ENCODE assay signal across 8 cellular contexts in the genomic region with DNA sequence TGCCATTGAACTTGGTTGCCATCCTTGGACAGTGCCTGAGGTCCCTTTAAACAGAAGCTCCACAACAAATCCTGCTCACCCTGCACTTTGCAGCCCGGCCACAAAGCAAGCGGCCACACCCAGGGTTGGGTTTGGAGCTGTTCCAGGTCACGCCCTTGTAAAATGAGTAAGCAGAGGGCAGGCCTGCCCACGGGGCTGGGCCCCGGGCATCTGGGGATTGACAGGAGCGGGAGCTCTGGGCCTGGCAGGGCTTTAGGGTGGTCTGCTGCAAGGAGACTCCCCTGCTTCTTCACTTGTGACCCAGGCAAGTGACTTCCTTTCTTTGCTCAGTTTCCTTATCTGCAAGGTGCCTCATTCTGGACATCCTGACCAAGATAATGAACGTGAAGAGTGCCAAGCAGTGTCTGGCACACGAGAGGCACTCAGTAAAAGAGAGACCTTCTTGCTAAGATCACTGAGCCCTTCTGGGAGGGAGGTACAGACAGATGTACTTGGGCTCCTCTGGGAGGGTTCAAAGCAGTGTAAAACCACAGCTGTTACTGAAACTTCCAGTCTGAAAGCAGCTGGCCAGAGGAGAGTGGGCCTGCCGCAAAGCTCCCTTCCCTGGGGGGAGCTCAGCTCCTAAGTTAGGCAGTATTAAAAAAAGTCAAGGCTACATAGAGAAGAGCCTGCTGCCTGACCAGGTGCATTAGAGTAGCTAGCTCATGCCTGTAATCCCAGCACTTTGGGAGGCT. TPM values are rescaled to one million over a fixed set of nuclear protein-coding genes. Genes with fewer than 3 reads are reported as not detected.
DNase-seq lines count a peak whose midpoint lies in the region; ATAC-seq, FAIRE-seq and TF ChIP-seq lines count a peak whose summit lies in the region.

No MANE protein-coding gene starts in this region.

- peak; percentile 78 for FAIRE-seq in GM12892 (lab: Jason Lieb, UNC)

- H3K9me3 ChIP-seq in colonic mucosa (no peaks in the 10 kb centered on the region), mucosa of rectum (ENCODE audit: control insufficient read depth in 2 of 2, low read length in 2 of 2) (no peaks in the 10 kb centered on the region)

- DNase-seq in GM12892 (ENCODE audit: insufficient read length): peak; percentile 63
- peak; percentile 56 for DNase-seq in NCI-H2196 treated with DMSO at 0.1 percent for 48 hours (lab: John Stamatoyannopoulos, UW; ENCODE audit: unreplicated experiment)
- DNase-seq in activated CD4-positive, CD25-positive, alpha-beta regulatory T cell treated with anti-CD3 and anti-CD28 coated beads, Interleukin-2, amount 50 U/mL, for 72 hours: peak; percentile 69
- DNase-seq in colonic mucosa: peak; percentile 99
- peak; percentile 76 for DNase-seq in stimulated activated naive CD4-positive, alpha-beta T cell treated with Interleukin-2 at 50 U/mL for 16 hours (lab: John Stamatoyannopoulos, UW)
- DNase-seq in NCI-H1048 (lab: John Stamatoyannopoulos, UW): no peak

- peaks cover 36% of the 10 kb centered on the region for H3K4me1 ChIP-seq in colonic mucosa
- H3K4me1 ChIP-seq in mucosa of rectum (ENCODE audit: control insufficient read depth in 2 of 2, insufficient read depth in 2 of 2, low read length in 2 of 2): peaks cover 82 to 89% of the 10 kb centered on the region in 2 donors

- H3K27me3 ChIP-seq in colonic mucosa (no peaks in the 10 kb centered on the region), mucosa of rectum (ENCODE audit: control insufficient read depth in 2 of 2, insufficient read depth in 2 of 2, low read length in 2 of 2) (no peaks in the 10 kb centered on the region)

- TF ChIP-seq CTCF in colonic mucosa (IDR thresholded peaks at IDR 0.05): no peak

- H3K9ac ChIP-seq in colonic mucosa (ENCODE audit: low read depth in 2 of 2, low read length in 2 of 2): peak overlapping the region; percentile 76 to 86
- H3K9ac ChIP-seq in mucosa of rectum (ENCODE audit: low read depth in 1 of 2, low read length in 2 of 2): peak overlapping the region; percentile 83 to 92

- intact Hi-C loops in colonic mucosa (cut with DNase I): no loop called here

- H3K27ac ChIP-seq in colonic mucosa: peak overlapping the region; percentile 82
- H3K27ac ChIP-seq in mucosa of rectum (ENCODE audit: low read depth in 2 of 2, low read length in 2 of 2): peak overlapping the region; percentile 97

- no peak for TF ChIP-seq POLR2A in GM12892 (IDR thresholded peaks at IDR 0.05; ENCODE audit: low read depth, low read length)

- H3K36me3 ChIP-seq in colonic mucosa (no peaks in the 10 kb centered on the region), mucosa of rectum (ENCODE audit: control insufficient read depth in 2 of 2, insufficient read depth in 2 of 2, low read length in 2 of 2) (no peaks in the 10 kb centered on the region)

- H3K4me3 ChIP-seq in colonic mucosa: peak overlapping the region; percentile 9
- peak overlapping the region; percentile 58 to 76 for H3K4me3 ChIP-seq in mucosa of rectum (ENCODE audit: low read length in 2 of 2)

- ATAC-seq in HG02798 (IDR thresholded peaks at IDR 0.05; ENCODE audit: poor library complexity, unreplicated experiment): peak; percentile 62

RNA-seq across cellular contexts. Expression of a gene that starts 2.6 kb away (rescaled TPM):
- 2.0 TPM for polyA plus RNA-seq in GM12892 (2012; ENCODE audit: missing spikeins)
- 10 to 100 TPM in 1 of 2 donors, 1 to 10 TPM in 1; 8.2 to 32.9 TPM for total RNA-seq in colonic mucosa

RNA-seq across cellular contexts. Expression of a gene that starts 30.9 kb away (rescaled TPM):
- polyA plus RNA-seq in GM12892 (2012; ENCODE audit: missing spikeins): 101 TPM
- 100 to 1,000 TPM; 106 to 221 TPM for total RNA-seq in colonic mucosa

RNA-seq across cellular contexts. Expression of a gene that starts 44.4 kb away (rescaled TPM):
- 0.06 TPM for polyA plus RNA-seq in GM12892 (2012; ENCODE audit: missing spikeins)
- total RNA-seq in colonic mucosa: 10 to 100 TPM; 22.9 to 27.3 TPM
